ENCODE assay signal across 29 cellular contexts in the genomic region with DNA sequence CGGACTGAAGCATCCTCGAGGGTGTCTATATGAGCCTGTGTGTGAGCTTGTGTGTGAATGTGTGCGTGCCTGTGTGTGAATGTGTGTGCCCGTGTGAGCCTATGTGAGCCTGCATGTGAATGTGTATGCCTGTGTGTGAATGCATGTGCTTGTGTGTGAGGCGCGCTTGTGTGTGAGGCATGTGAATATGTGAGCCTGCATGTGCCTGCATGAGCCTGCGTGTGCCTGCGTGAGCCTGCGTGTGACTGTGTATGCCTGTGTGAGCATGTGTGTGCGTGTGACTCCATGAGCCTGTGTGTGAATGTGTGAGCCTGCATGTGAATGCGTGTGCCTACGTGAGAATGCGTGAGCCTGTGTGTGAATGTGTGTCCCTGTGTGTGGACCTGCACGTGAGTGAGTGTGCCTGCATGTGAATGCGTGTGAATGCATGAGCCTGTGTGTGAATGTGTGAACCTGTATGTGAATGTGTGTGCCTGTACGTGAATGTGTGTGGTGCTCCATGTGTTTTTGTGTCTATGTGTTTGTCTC. TPM values are rescaled to one million over a fixed set of nuclear protein-coding genes. Genes with fewer than 3 reads are reported as not detected.
A peak's percentile ranks its signal among the peaks of the same experiment; 100 is the strongest.
DNase-seq lines count a peak whose midpoint lies in the region; ATAC-seq, FAIRE-seq and TF ChIP-seq lines count a peak whose summit lies in the region.
"Had no signal": no experiment of that assay in that cellular context is flagged by ENCODE, and none has a peak within 500 bp of the region (broad histone marks: within the 10 kb centered on the region; RNA-seq: fewer than 3 reads in every experiment).

No MANE protein-coding gene starts in this region.

- H3K9me2 ChIP-seq in MM.1S (replicated peaks; ENCODE audit: insufficient read depth, low read length), result no peaks in the 10 kb centered on the region

- H3F3A ChIP-seq in MM.1S (ENCODE audit: insufficient read depth, low read length), result no peaks in the 10 kb centered on the region

- H3K27me3 ChIP-seq in NT2/D1 (ENCODE audit: insufficient read depth, insufficient read length) (peaks cover 8% of the 10 kb centered on the region), bronchial epithelial cell (ENCODE audit: control insufficient read depth, insufficient read depth, low read length) (no peaks in the 10 kb centered on the region), spleen (replicated peaks in 1 of 7) (peaks cover 0 to 22% (median 0%) of the 10 kb centered on the region in 7 donors), MM.1S (replicated peaks; ENCODE audit: insufficient read depth, low read length) (no peaks in the 10 kb centered on the region)
- H3K27me3 ChIP-seq: cardiac muscle cell, colonic mucosa, pancreas, right lobe of liver had no signal

- H3K9ac ChIP-seq in NT2/D1 (ENCODE audit: insufficient read length, low read depth) (peak overlapping the region; percentile 54), MM.1S (ENCODE audit: low read length) (no peak overlapping the region)

- H3K36me3 ChIP-seq in NT2/D1 (ENCODE audit: insufficient read depth, insufficient read length, low read length) (no peaks in the 10 kb centered on the region), bronchial epithelial cell (ENCODE audit: control insufficient read depth, insufficient read depth, low read length) (no peaks in the 10 kb centered on the region), spleen (no peaks in the 10 kb centered on the region), MM.1S (replicated peaks; ENCODE audit: insufficient read depth, low read length) (no peaks in the 10 kb centered on the region)
- H3K36me3 ChIP-seq: cardiac muscle cell, colonic mucosa, esophagus muscularis mucosa, heart left ventricle, pancreas, right lobe of liver had no signal

- H2AFZ ChIP-seq in MM.1S (ENCODE audit: low read length), result no peak overlapping the region

- ATAC-seq in GM19023 (IDR thresholded peaks at IDR 0.05; ENCODE audit: unreplicated experiment), result no peak
- ATAC-seq: naive thymus-derived CD4-positive, alpha-beta T cell had no signal

- H3K4me1 ChIP-seq in NT2/D1 (ENCODE audit: insufficient read depth, insufficient read length) (peaks cover 18% of the 10 kb centered on the region), spleen (peaks cover 3 to 22% (median 11%) of the 10 kb centered on the region in 6 donors), MM.1S (ENCODE audit: low read length) (no peaks in the 10 kb centered on the region)
- H3K4me1 ChIP-seq: colonic mucosa, esophagus muscularis mucosa, right lobe of liver had no signal

- no peaks in the 10 kb centered on the region for H4K20me1 ChIP-seq in MM.1S (ENCODE audit: insufficient read depth, low read length)

- H3K79me2 ChIP-seq in MM.1S (ENCODE audit: low read length), result no peaks in the 10 kb centered on the region

- no peak overlapping the region for H3K4me2 ChIP-seq in MM.1S (ENCODE audit: low read depth, low read length)

- H3K27ac Mint-ChIP-seq in mesothelial cell of epicardium, result peak overlapping the region; percentile 8
- H3K27ac Mint-ChIP-seq: activated naive CD4-positive, alpha-beta T cell treated with anti-CD3 and anti-CD28 coated beads, Interleukin-2, amount 50 U/mL, for 24 hours; naive thymus-derived CD4-positive, alpha-beta T cell; stimulated activated memory B cell treated with anti-CD40 and anti-IgM and Interleukin-4, amounts not matched to agents 10 μg/mL and 1 μg/mL and 100 μg/mL, for 72 hours had no signal

- no peak for DNase-seq in NT2/D1 (ENCODE audit: low read depth, low spot score)
- DNase-seq in bronchial epithelial cell (ENCODE audit: low read depth), result no peak
- no peak for DNase-seq in mesothelial cell of epicardium (ENCODE audit: low spot score in 2 of 2, unreplicated experiment in 2 of 2)
- peak; percentile 43 for DNase-seq in spleen
- no peak for DNase-seq in HCEC 1CT
- DNase-seq in MM.1S, result no peak
- DNase-seq: activated CD4-positive, CD25-positive, alpha-beta regulatory T cell; amygdala; CD4-positive, CD25-positive, alpha-beta regulatory T cell; DMS 273 treated with DMSO at 0.1 percent for 48 hours; effector memory CD4-positive, alpha-beta T cell; foreskin keratinocyte; GOT3; NCI-H1092; NCI-H187 treated with DMSO at 0.1 percent for 48 hours; NCI-H526; stimulated activated CD4-positive, alpha-beta T cell treated with anti-CD3 and anti-CD28 coated beads, Interleukin-4, amount 100 ng/mL, for 24 hours; T-helper 1 cell had no signal

- no peak overlapping the region for H3K4me3 ChIP-seq in NT2/D1 (ENCODE audit: insufficient read length, low read depth)
- H3K4me3 ChIP-seq in bronchial epithelial cell (ENCODE audit: low read depth, low read length), result no peak overlapping the region
- no peak overlapping the region for H3K4me3 ChIP-seq in spleen
- no peak overlapping the region for H3K4me3 ChIP-seq in MM.1S (ENCODE audit: low read length)
- H3K4me3 ChIP-seq: cardiac muscle cell, colonic mucosa, esophagus muscularis mucosa, heart left ventricle, pancreas, right lobe of liver had no signal

- H3K27me3 Mint-ChIP-seq in mesothelial cell of epicardium (ENCODE audit: low read depth), result no peaks in the 10 kb centered on the region
- H3K27me3 Mint-ChIP-seq: activated naive CD4-positive, alpha-beta T cell treated with anti-CD3 and anti-CD28 coated beads, Interleukin-2, amount 50 U/mL, for 24 hours had no signal

- TF ChIP-seq CTCF in bronchial epithelial cell (IDR thresholded peaks at IDR 0.05; ENCODE audit: insufficient read depth, low read length, severe bottlenecking), result no peak
- TF ChIP-seq CTCF in mesothelial cell of epicardium (IDR thresholded peaks at IDR 0.05; ENCODE audit: unreplicated experiment), result no peak
- no peak for TF ChIP-seq CTCF in spleen (IDR thresholded peaks at IDR 0.05 in 8 of 11, conservative IDR thresholded peaks at IDR 0.05 in 3 of 11)
- TF ChIP-seq CTCF in MM.1S (IDR thresholded peaks at IDR 0.05; ENCODE audit: low read length), result no peak

- H3K27ac ChIP-seq in spleen, result no peak overlapping the region
- H3K27ac ChIP-seq in MM.1S (ENCODE audit: low read length), result no peak overlapping the region
- H3K27ac ChIP-seq: cardiac muscle cell, colonic mucosa, esophagus muscularis mucosa, foreskin keratinocyte, heart left ventricle, pancreas, right lobe of liver had no signal

- H3K9me3 ChIP-seq in NT2/D1 (ENCODE audit: insufficient read depth, low read length) (peaks cover 17% of the 10 kb centered on the region), spleen (no peaks in the 10 kb centered on the region), MM.1S (replicated peaks; ENCODE audit: insufficient read depth, low read length) (no peaks in the 10 kb centered on the region)
- H3K9me3 ChIP-seq: colonic mucosa, esophagus muscularis mucosa, heart left ventricle, pancreas, right lobe of liver had no signal

- intact Hi-C loops in spleen (cut with DNase I; ENCODE audit: low total_unique reads), result no loop called here

- FAIRE-seq in bronchial epithelial cell (lab: Jason Lieb, UNC), result peak; percentile 92
- FAIRE-seq: GM12891, pancreas had no signal

- H3K36me3 Mint-ChIP-seq in mesothelial cell of epicardium, result peaks cover 3% of the 10 kb centered on the region
- H3K36me3 Mint-ChIP-seq: activated naive CD4-positive, alpha-beta T cell treated with anti-CD3 and anti-CD28 coated beads, Interleukin-2, amount 50 U/mL, for 24 hours; CD4-positive, CD25-positive, alpha-beta regulatory T cell had no signal

- 86 to 96% (median 91%) methylated on average over 16 of the region's 16 CpGs for WGBS in spleen, 5 donors

- no peak overlapping the region for H3K4me3 Mint-ChIP-seq in mesothelial cell of epicardium
- H3K4me3 Mint-ChIP-seq: activated naive CD4-positive, alpha-beta T cell treated with anti-CD3 and anti-CD28 coated beads, Interleukin-2, amount 50 U/mL, for 24 hours; CD4-positive, CD25-positive, alpha-beta regulatory T cell; naive thymus-derived CD4-positive, alpha-beta T cell; stimulated activated memory B cell treated with anti-CD40 and anti-IgM and Interleukin-4, amounts not matched to agents 10 μg/mL and 1 μg/mL and 100 μg/mL, for 72 hours had no signal

- no peak for TF ChIP-seq POLR2A in spleen (IDR thresholded peaks at IDR 0.05)

- H3K9me3 Mint-ChIP-seq in mesothelial cell of epicardium, result peaks cover 15% of the 10 kb centered on the region

- peaks cover 70% of the 10 kb centered on the region for H3K4me1 Mint-ChIP-seq in mesothelial cell of epicardium
- H3K4me1 Mint-ChIP-seq: activated naive CD4-positive, alpha-beta T cell treated with anti-CD3 and anti-CD28 coated beads, Interleukin-2, amount 50 U/mL, for 24 hours; CD4-positive, CD25-positive, alpha-beta regulatory T cell had no signal

RNA-seq across cellular contexts. Expression of a gene that starts 33.4 kb away (rescaled TPM):
- 55.8 and 64.8 TPM in 2 replicates for total RNA-seq in bronchial epithelial cell
- 74.0 to 78.8 TPM (median 75.3 TPM) in 3 replicates for total RNA-seq in mesothelial cell of epicardium
- total RNA-seq in spleen, result 10 to 100 TPM; 16.1 to 49.5 (median 24.5) TPM
- 10 to 100 TPM in 1 of 3 donors, 1 to 10 TPM in 2; 6.1 to 16.8 (median 9.9) TPM for polyA plus RNA-seq in spleen
- polyA plus RNA-seq: CD4-positive, CD25-positive, alpha-beta regulatory T cell; naive thymus-derived CD4-positive, alpha-beta T cell had no signal
